30 cellular contexts compared by ENCODE assay signal in genomic region chr3:124867511-124867910, GRCh38. TPM values are rescaled to one million over a fixed set of nuclear protein-coding genes. Genes with fewer than 3 reads are reported as not detected.
"Had no signal": no experiment of that assay in that cellular context is flagged by ENCODE, and none has a peak within 500 bp of the region (broad histone marks: within the 10 kb centered on the region; RNA-seq: fewer than 3 reads in every experiment).

No MANE protein-coding gene starts in this region.

- H3K27me3 ChIP-seq: ascending aorta had no signal

- H3K4me2 ChIP-seq: KMS-11 had no signal

- H3K9ac ChIP-seq: KMS-11 had no signal

- H3K4me1 Mint-ChIP-seq: activated naive CD8-positive, alpha-beta T cell treated with anti-CD3 and anti-CD28 coated beads, Interleukin-2, amount 50 U/mL, for 24 hours; brain had no signal

- H3K27ac Mint-ChIP-seq: activated CD8-positive, alpha-beta T cell treated with anti-CD3 and anti-CD28 coated beads, Interleukin-2, amount 10 ng/mL, durations not matched to agents 7 days and 5 days; activated naive CD8-positive, alpha-beta T cell treated with anti-CD3 and anti-CD28 coated beads, Interleukin-2, amount 50 U/mL, for 24 hours; activated T-cell treated with anti-CD3 and anti-CD28 coated beads, Interleukin-2, amount 50 U/mL, for 24 hours; activated T-helper 1 cell treated with anti-CD3 and anti-CD28 coated beads, Interleukin-12 subunit alpha, Interleukin-12 subunit beta, Interleukin-2, Interleukin-4 antibody, amounts not matched to agents 30 ng/mL and 10 ng/mL and 1 ng/mL, durations not matched to agents 14 hours and 24 hours and 36 hours; brain had no signal

- H3K27ac ChIP-seq: KMS-11, SK-N-MC, WERI-Rb-1 had no signal

- H3K9me3 Mint-ChIP-seq: activated naive CD4-positive, alpha-beta T cell treated with anti-CD3 and anti-CD28 coated beads, Interleukin-2, amount 50 U/mL, for 72 hours; activated naive CD8-positive, alpha-beta T cell treated with anti-CD3 and anti-CD28 coated beads, Interleukin-2, amount 50 U/mL, for 24 hours; activated T-cell treated with anti-CD3 and anti-CD28 coated beads, Interleukin-2, amount 50 U/mL, for 24 hours; activated T-helper 1 cell treated with anti-CD3 and anti-CD28 coated beads, Interleukin-12 subunit alpha, Interleukin-12 subunit beta, Interleukin-2, Interleukin-4 antibody, amounts not matched to agents 30 ng/mL and 10 ng/mL and 1 ng/mL, durations not matched to agents 14 hours and 24 hours and 36 hours had no signal

- H3K36me3 ChIP-seq: WERI-Rb-1 had no signal

- DNase-seq: activated CD4-positive, alpha-beta T cell treated with anti-CD3 and anti-CD28 coated beads for 4 hours; activated CD4-positive, alpha-beta T cell treated with anti-CD3 and anti-CD28 coated beads, Interleukin-2, amount 50 U/mL, for 4 hours; activated CD8-positive, alpha-beta T cell treated with anti-CD3 and anti-CD28 coated beads, Interleukin-2, amount 10 ng/mL, durations not matched to agents 7 days and 5 days; activated effector memory CD4-positive, alpha-beta T cell treated with Interleukin-2 at 50 U/mL for 16 hours; activated naive CD4-positive, alpha-beta T cell; activated naive CD8-positive, alpha-beta T cell treated with anti-CD3 and anti-CD28 coated beads, Interleukin-2, amount 50 U/mL, for 24 hours; activated T-cell treated with anti-CD3 and anti-CD28 coated beads, Interleukin-2, amount 50 U/mL, for 24 hours; amniotic stem cell; NCI-H1092; NCI-H1417; NCI-H1694; NCI-H2029; NCI-H2107; NCI-H2171 treated with DMSO at 0.1 percent for 48 hours; NCI-H226; NCI-H510A; NCI-H526 treated with DMSO at 0.1 percent for 48 hours; RPMI8226; T-helper 1 cell; WERI-Rb-1 had no signal

- ATAC-seq: activated CD4-positive, CD25-positive, alpha-beta regulatory T cell treated with anti-CD3 and anti-CD28 coated beads, Interleukin-2, amount 50 U/mL, for 24 hours; activated CD8-positive, alpha-beta T cell treated with anti-CD3 and anti-CD28 coated beads, Interleukin-2, amount 10 ng/mL, durations not matched to agents 7 days and 5 days; activated naive CD4-positive, alpha-beta T cell treated with anti-CD3 and anti-CD28 coated beads, Interleukin-2, amount 50 U/mL, for 72 hours; activated naive CD8-positive, alpha-beta T cell treated with anti-CD3 and anti-CD28 coated beads, Interleukin-2, amount 50 U/mL, for 24 hours; Right ventricle myocardium inferior had no signal

- H3K4me3 Mint-ChIP-seq: activated CD8-positive, alpha-beta T cell treated with anti-CD3 and anti-CD28 coated beads, Interleukin-2, amount 10 ng/mL, durations not matched to agents 7 days and 5 days; activated naive CD8-positive, alpha-beta T cell treated with anti-CD3 and anti-CD28 coated beads, Interleukin-2, amount 50 U/mL, for 24 hours; activated T-cell treated with anti-CD3 and anti-CD28 coated beads, Interleukin-2, amount 50 U/mL, for 24 hours; activated T-helper 1 cell treated with anti-CD3 and anti-CD28 coated beads, Interleukin-12 subunit alpha, Interleukin-12 subunit beta, Interleukin-2, Interleukin-4 antibody, amounts not matched to agents 30 ng/mL and 10 ng/mL and 1 ng/mL, durations not matched to agents 14 hours and 24 hours and 36 hours; brain had no signal

- H3K9me3 ChIP-seq: ascending aorta had no signal

- H3K36me3 Mint-ChIP-seq: activated naive CD4-positive, alpha-beta T cell treated with anti-CD3 and anti-CD28 coated beads, Interleukin-2, amount 50 U/mL, for 72 hours had no signal

- H3K4me3 ChIP-seq: ascending aorta, SK-N-MC had no signal

RNA-seq across cellular contexts. Expression of gene ITGB5, which starts 19.7 kb away (rescaled TPM):
- total RNA-seq: activated CD8-positive, alpha-beta T cell treated with anti-CD3 and anti-CD28 coated beads, Interleukin-2, amount 10 ng/mL, durations not matched to agents 7 days and 5 days; OCI-LY7; T-helper 2 cell treated with Interferon-gamma antibody and Interleukin-4, amounts not matched to agents 100 ng/mL and 5 ng/mL, for 36 hours had no signal
